ENCODE assay signal across 12 cellular contexts in genomic region chr3:62833538-62833937, GRCh38. TPM values are rescaled to one million over a fixed set of nuclear protein-coding genes. Genes with fewer than 3 reads are reported as not detected.
DNase-seq lines count a peak whose midpoint lies in the region; ATAC-seq and TF ChIP-seq lines count a peak whose summit lies in the region.
"Had no signal": no experiment of that assay in that cellular context is flagged by ENCODE, and none has a peak within 500 bp of the region (broad histone marks: within the 10 kb centered on the region; RNA-seq: fewer than 3 reads in every experiment).

No MANE protein-coding gene starts in this region.

- H3K36me3 ChIP-seq in hepatocyte (replicated peaks; ENCODE audit: insufficient read depth, low read depth), result no peaks in the 10 kb centered on the region

- H3K9me3 ChIP-seq in hepatocyte (ENCODE audit: low read depth), result no peaks in the 10 kb centered on the region
- H3K9me3 ChIP-seq: testis had no signal

- no peak overlapping the region for H2AFZ ChIP-seq in hepatocyte

- TF ChIP-seq POLR2A in GM18505 (IDR thresholded peaks at IDR 0.05; ENCODE audit: borderline replicate concordance, extremely low read depth, insufficient read depth, insufficient read length), result no peak

- peak; percentile 17 for DNase-seq in AG10803 (ENCODE audit: low read depth)
- DNase-seq in RPMI7951 (ENCODE audit: low read depth), result peak; percentile 20
- peak; percentile 14 for DNase-seq in hepatocyte (ENCODE audit: low spot score)
- DNase-seq in NCI-H128 (lab: John Stamatoyannopoulos, UW; ENCODE audit: unreplicated experiment), result no peak
- DNase-seq: DMS79 treated with DMSO at 0.1 percent for 48 hours, testis had no signal

- no peak overlapping the region for H3K27ac ChIP-seq in hepatocyte
- H3K27ac ChIP-seq: testis had no signal

- H3K9me2 ChIP-seq in hepatocyte (replicated peaks; ENCODE audit: insufficient read depth), result no peaks in the 10 kb centered on the region

- H3K4me3 ChIP-seq in AG10803 (ENCODE audit: low read length) (no peak overlapping the region), GM12875 (ENCODE audit: low read depth, low read length) (no peak overlapping the region), hepatocyte (no peak overlapping the region)
- H3K4me3 ChIP-seq: testis had no signal

- H3K4me2 ChIP-seq in hepatocyte, result no peak overlapping the region

- no peaks in the 10 kb centered on the region for H3K79me2 ChIP-seq in hepatocyte

- no peak for ATAC-seq in GM21576 (IDR thresholded peaks at IDR 0.05; ENCODE audit: unreplicated experiment)
- no peak for ATAC-seq in HG02588 (IDR thresholded peaks at IDR 0.05; ENCODE audit: unreplicated experiment)
- no peak for ATAC-seq in GM18505 (IDR thresholded peaks at IDR 0.05; ENCODE audit: unreplicated experiment)
- ATAC-seq: activated naive CD4-positive, alpha-beta T cell treated with anti-CD3 and anti-CD28 coated beads, Interleukin-2, amount 50 U/mL, for 72 hours had no signal

- H3K4me1 ChIP-seq in hepatocyte (ENCODE audit: insufficient read depth), result no peaks in the 10 kb centered on the region
- H3K4me1 ChIP-seq: testis had no signal

- no peaks in the 10 kb centered on the region for H4K20me1 ChIP-seq in hepatocyte (ENCODE audit: insufficient read depth, poor library complexity, severe bottlenecking)

- H3K27me3 ChIP-seq in hepatocyte, result peaks cover 4% of the 10 kb centered on the region
- H3K27me3 ChIP-seq: testis had no signal

- TF ChIP-seq CTCF in AG10803 (conservative IDR thresholded peaks at IDR 0.05; ENCODE audit: low read length) (peak; percentile 55), GM12875 (IDR thresholded peaks at IDR 0.05; ENCODE audit: borderline replicate concordance, insufficient read depth, low read depth, low read length) (peak; percentile 44; the same call in 1 of the 2 replicates), hepatocyte (IDR thresholded peaks at IDR 0.05; ENCODE audit: poor library complexity) (peak; percentile 42)

RNA-seq across cellular contexts. Expression of gene CADPS, which starts 41.7 kb away (rescaled TPM):
- total RNA-seq in RPMI7951 (2014; rRNA removed; shearing (Covaris generic)), result 0.48 and 0.59 TPM in 2 replicates
- total RNA-seq in hepatocyte, result 6.6 and 8.1 TPM in 2 replicates
- 1.3 and 2.8 TPM in 2 replicates for polyA plus RNA-seq in hepatocyte
- total RNA-seq: activated naive CD4-positive, alpha-beta T cell treated with anti-CD3 and anti-CD28 coated beads, Interleukin-2, amount 50 U/mL, for 72 hours; endothelial cell of umbilical vein had no signal
- polyA plus RNA-seq: endothelial cell of umbilical vein had no signal
